Comparison of ENCODE assay signal across 14 cellular contexts in the genomic region with DNA sequence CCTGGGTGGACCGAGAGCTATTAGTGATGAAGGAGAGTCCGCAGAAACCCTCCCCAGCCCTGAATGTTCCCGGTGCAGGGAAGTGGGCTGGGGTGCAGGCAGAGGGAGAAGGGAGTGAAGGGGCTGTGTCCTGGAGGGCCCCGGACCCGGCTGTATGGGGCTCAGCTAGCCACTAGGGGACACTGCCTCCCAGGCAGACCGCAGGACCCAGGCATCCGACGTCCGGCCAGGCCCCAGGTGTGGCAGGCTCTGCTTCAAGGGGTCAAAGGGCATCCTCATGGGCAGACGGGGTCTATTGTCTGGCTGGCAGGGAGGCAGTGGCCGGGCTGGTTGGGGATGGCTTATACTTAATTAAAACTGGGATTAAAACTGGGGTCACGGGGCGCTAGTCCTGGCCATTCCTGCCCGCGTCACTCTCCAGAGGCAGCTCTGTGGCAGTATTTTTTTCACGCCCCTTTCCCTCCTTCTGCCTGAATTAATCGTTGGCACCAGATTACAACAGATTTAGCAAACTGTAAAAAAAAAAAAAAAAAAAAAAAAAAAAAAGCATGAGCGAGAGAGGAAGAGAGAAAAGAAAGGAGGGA. TPM values are rescaled to one million over a fixed set of nuclear protein-coding genes. Genes with fewer than 3 reads are reported as not detected.
DNase-seq lines count a peak whose midpoint lies in the region; ATAC-seq, FAIRE-seq and TF ChIP-seq lines count a peak whose summit lies in the region.
"Had no signal": no experiment of that assay in that cellular context is flagged by ENCODE, and none has a peak within 500 bp of the region (broad histone marks: within the 10 kb centered on the region; RNA-seq: fewer than 3 reads in every experiment).

No MANE protein-coding gene starts in this region.

- H3F3A ChIP-seq in neural progenitor cell (ENCODE audit: low read depth): peaks cover 14% of the 10 kb centered on the region

- H3K27me3 Mint-ChIP-seq in neural progenitor cell (ENCODE audit: insufficient read depth, low read depth): peaks cover 10% of the 10 kb centered on the region
- H3K27me3 Mint-ChIP-seq in CD4-positive, alpha-beta T cell: peaks cover 23% of the 10 kb centered on the region

- H3K36me3 Mint-ChIP-seq in neural progenitor cell: no peaks in the 10 kb centered on the region
- H3K36me3 Mint-ChIP-seq in CD4-positive, alpha-beta T cell (ENCODE audit: low read depth): no peaks in the 10 kb centered on the region

- H3K4me1 ChIP-seq in H1 (replicated peaks in 1 of 4; ENCODE audit: control insufficient read depth in 3 of 4, insufficient read depth in 4 of 4, low read length in 3 of 4): peaks cover 0 to 13% (median 5%) of the 10 kb centered on the region in 4 experiments; a peak in 5 of 7 replicates
- H3K4me1 ChIP-seq in neural progenitor cell: peaks cover 32% of the 10 kb centered on the region
- H3K4me1 ChIP-seq in prostate gland (replicated peaks): no peaks in the 10 kb centered on the region

- no peak for DNase-seq in GM06990 (ENCODE audit: extremely low read depth, insufficient read length)
- DNase-seq in NCI-H2171 treated with DMSO at 0.1 percent for 48 hours (lab: John Stamatoyannopoulos, UW): peak; percentile 79
- peak in 1 of 2 experiments; percentile 79 for DNase-seq in H1 (ENCODE audit: low read depth in 1 of 2, low spot score in 2 of 2)
- peak; percentile 89 for DNase-seq in neural progenitor cell (ENCODE audit: low spot score)
- DNase-seq in RKO (ENCODE audit: low spot score): no peak
- DNase-seq in stimulated activated CD4-positive, alpha-beta T cell treated with anti-CD3 and anti-CD28 coated beads, Interleukin-4, amount 100 ng/mL, for 4 hours: no peak
- DNase-seq in prostate gland (ENCODE audit: low spot score): no peak
- no peak for DNase-seq in CD4-positive, alpha-beta T cell
- DNase-seq: activated CD4-positive, alpha-beta T cell treated with anti-CD3 and anti-CD28 coated beads for 1 hour; effector CD4-positive, alpha-beta T cell; NCI-H1436 treated with DMSO at 0.1 percent for 48 hours; stimulated activated naive CD8-positive, alpha-beta T cell treated with anti-CD3 and anti-CD28 coated beads, Interleukin-15, Interleukin-2, amounts not matched to agents 100 U/mL and 50 U/mL, for 24 hours had no signal

- H3K79me1 ChIP-seq in H1 (ENCODE audit: low read depth, low read length): no peaks in the 10 kb centered on the region

- intact Hi-C loops in prostate gland (cut with DNase I): no loop called here
- intact Hi-C loops in CD4-positive, alpha-beta T cell (cut with DNase I, micrococcal nuclease): no loop called here

- H3K4me3 Mint-ChIP-seq in neural progenitor cell: peak overlapping the region; percentile 55
- no peak overlapping the region for H3K4me3 Mint-ChIP-seq in CD4-positive, alpha-beta T cell

- no peak for ATAC-seq in CD4-positive, alpha-beta T cell (ENCODE audit: poor library complexity)
- ATAC-seq: stimulated activated naive CD8-positive, alpha-beta T cell treated with anti-CD3 and anti-CD28 coated beads, Interleukin-15, Interleukin-2, amounts not matched to agents 100 U/mL and 50 U/mL, for 24 hours had no signal

- TF ChIP-seq POLR2A in H1 (IDR thresholded peaks at IDR 0.05; ENCODE audit: control extremely low read depth in 1 of 2, low read depth in 2 of 2, low read length in 2 of 2) (no peak), prostate gland (IDR thresholded peaks at IDR 0.05) (no peak)

- H3K18ac ChIP-seq in H1 (ENCODE audit: extremely low read depth, low read length): no peak overlapping the region

- TF ChIP-seq EP300 in H1 (IDR thresholded peaks at IDR 0.05; ENCODE audit: borderline replicate concordance in 1 of 2, low read depth in 2 of 2, low read length in 2 of 2): no peak; a peak in 1 of 3 replicates

- H3K9ac ChIP-seq in H1 (replicated peaks in 1 of 4; ENCODE audit: extremely low read depth in 1 of 4, low read depth in 3 of 4, low read length in 3 of 4) (no peak overlapping the region), neural progenitor cell (no peak overlapping the region)

- no peak for FAIRE-seq in H1 (lab: Jason Lieb, UNC)
- FAIRE-seq: GM12892 had no signal

- POLR2A ChIA-PET in H1 (lab: Charles Lee; ENCODE audit: partially characterized antibody): interaction anchor here (0.6 to 1.6 kb wide), 6 partner anchors 10 to 148 kb away, joined by 3 to 6 read pairs (median 3); no protein-coding TSS in a partner anchor
- POLR2A ChIA-PET in CD4-positive, alpha-beta T cell (lab: Charles Lee): no interaction called here

- no peaks in the 10 kb centered on the region for H3K79me2 ChIP-seq in H1 (ENCODE audit: control insufficient read depth in 1 of 2, insufficient read depth in 2 of 2, low read length in 2 of 2)
- H3K79me2 ChIP-seq in neural progenitor cell (ENCODE audit: low read depth): no peaks in the 10 kb centered on the region

- no peaks in the 10 kb centered on the region for H3K36me3 ChIP-seq in GM06990 (ENCODE audit: control insufficient read depth, insufficient read depth, low read length)
- no peaks in the 10 kb centered on the region for H3K36me3 ChIP-seq in H1 (ENCODE audit: control insufficient read depth in 2 of 4, insufficient read depth in 4 of 4, low read length in 3 of 4)
- H3K36me3 ChIP-seq in neural progenitor cell: no peaks in the 10 kb centered on the region
- H3K36me3 ChIP-seq in prostate gland: no peaks in the 10 kb centered on the region
- H3K36me3 ChIP-seq: neutrophil had no signal

- 46% methylated on average over 16 of the region's 18 CpGs; no CpG with 5 or more reads in 1 of the 2 experiments for WGBS in H1 (ENCODE audit: extremely low coverage in 1 of 2, insufficient coverage in 1 of 2, insufficient read length in 1 of 2, insufficient replicate concordance in 2 of 2, low coverage in 1 of 2, low lambda C conversion rate in 2 of 2, missing lambda C conversion rate in 1 of 2), 2 experiments
- WGBS in prostate gland: 57% methylated on average over 18 of the region's 18 CpGs

- H3K23me2 ChIP-seq in H1 (ENCODE audit: low read depth, low read length): peaks cover 7% of the 10 kb centered on the region; the same call in 1 of the 2 replicates

- H4K91ac ChIP-seq in H1 (replicated peaks; ENCODE audit: insufficient read length, low read length): no peak overlapping the region

- no peak overlapping the region for H3K27ac ChIP-seq in H1 (ENCODE audit: low read depth, low read length)
- no peak overlapping the region for H3K27ac ChIP-seq in neural progenitor cell
- H3K27ac ChIP-seq in prostate gland: no peak overlapping the region
- no peak overlapping the region for H3K27ac ChIP-seq in CD4-positive, alpha-beta T cell (ENCODE audit: low read depth, low read length)
- H3K27ac ChIP-seq: neutrophil had no signal

- H2BK5ac ChIP-seq in H1 (ENCODE audit: low read depth, low read length): no peak overlapping the region

- H2AFZ ChIP-seq in H1 (ENCODE audit: low read length) (no peak overlapping the region), neural progenitor cell (replicated peaks) (no peak overlapping the region)

- H3K9me3 ChIP-seq in H1 (ENCODE audit: insufficient read depth in 2 of 2, low read depth in 1 of 2, low read length in 1 of 2) (no peaks in the 10 kb centered on the region), neural progenitor cell (ENCODE audit: low read depth) (no peaks in the 10 kb centered on the region), prostate gland (no peaks in the 10 kb centered on the region)
- no peaks in the 10 kb centered on the region for H3K9me3 ChIP-seq in CD4-positive, alpha-beta T cell (ENCODE audit: control insufficient read depth, low read length)
- H3K9me3 ChIP-seq: neutrophil had no signal

- H4K8ac ChIP-seq in H1 (ENCODE audit: extremely low read depth, insufficient read depth, low read length): no peak overlapping the region

- H3K27me3 ChIP-seq in GM06990 (replicated peaks; ENCODE audit: control insufficient read depth, insufficient read depth, low read length) (no peaks in the 10 kb centered on the region; the same call in 1 of the 2 replicates), H1 (replicated peaks in 1 of 4; ENCODE audit: control insufficient read depth in 3 of 4, extremely low read depth in 1 of 4, insufficient read depth in 3 of 4, low read length in 3 of 4) (peaks cover 45 to 94% (median 83%) of the 10 kb centered on the region in 4 experiments), neural progenitor cell (peaks cover 57% of the 10 kb centered on the region), prostate gland (replicated peaks; ENCODE audit: insufficient read depth) (no peaks in the 10 kb centered on the region)
- H3K27me3 ChIP-seq in CD4-positive, alpha-beta T cell (ENCODE audit: control insufficient read depth, insufficient read depth, low read length): peaks cover 30% of the 10 kb centered on the region

- H3K27ac Mint-ChIP-seq in neural progenitor cell: no peak overlapping the region
- no peak overlapping the region for H3K27ac Mint-ChIP-seq in CD4-positive, alpha-beta T cell

- H2AK5ac ChIP-seq in H1 (ENCODE audit: low read depth, low read length): no peak overlapping the region

- no peak overlapping the region for H4K5ac ChIP-seq in H1 (ENCODE audit: insufficient read length, low read depth, low read length)

- no peaks in the 10 kb centered on the region for H3K9me3 Mint-ChIP-seq in neural progenitor cell
- H3K9me3 Mint-ChIP-seq in CD4-positive, alpha-beta T cell: no peaks in the 10 kb centered on the region

- no peak overlapping the region for H3K23ac ChIP-seq in H1 (ENCODE audit: insufficient read length)

- H3K4me2 ChIP-seq in H1 (ENCODE audit: insufficient read depth in 1 of 2, low read depth in 2 of 2, low read length in 2 of 2) (no peak overlapping the region), neural progenitor cell (peak overlapping the region; percentile 65)

- H2BK20ac ChIP-seq in H1 (ENCODE audit: low read length): no peak overlapping the region

- H4K20me1 ChIP-seq in H1 (replicated peaks in 1 of 2; ENCODE audit: control insufficient read depth in 1 of 2, insufficient read depth in 2 of 2, low read length in 2 of 2) (peaks cover 13 to 32% of the 10 kb centered on the region in 2 experiments), neural progenitor cell (ENCODE audit: low read depth) (peaks cover 39% of the 10 kb centered on the region)

- H3K4me3 ChIP-seq in GM06990 (replicated peaks; ENCODE audit: low read depth, low read length): no peak overlapping the region
- H3K4me3 ChIP-seq in H1 (ENCODE audit: extremely low read depth in 1 of 4, insufficient read depth in 2 of 4, low read depth in 3 of 4, low read length in 4 of 4): no peak overlapping the region
- H3K4me3 ChIP-seq in neural progenitor cell: no peak overlapping the region
- no peak overlapping the region for H3K4me3 ChIP-seq in prostate gland

- TF ChIP-seq RAD21 in H1 (IDR thresholded peaks at IDR 0.05 in 1 of 2, conservative IDR thresholded peaks at IDR 0.05 in 1 of 2; ENCODE audit: low read depth in 2 of 2, low read length in 2 of 2): peak; percentile 91

- H2BK120ac ChIP-seq in H1 (replicated peaks; ENCODE audit: low read depth, low read length): no peak overlapping the region

- no peak overlapping the region for H3K4ac ChIP-seq in H1 (replicated peaks; ENCODE audit: insufficient read length, low read depth, low read length)

- H3K14ac ChIP-seq in H1 (ENCODE audit: insufficient read length): no peak overlapping the region

- peaks cover 33% of the 10 kb centered on the region for H3K4me1 Mint-ChIP-seq in neural progenitor cell
- H3K4me1 Mint-ChIP-seq in CD4-positive, alpha-beta T cell (ENCODE audit: low read depth): no peaks in the 10 kb centered on the region

- TF ChIP-seq CTCF in GM06990 (IDR thresholded peaks at IDR 0.05; ENCODE audit: insufficient read depth, low read length, poor library complexity, severe bottlenecking) (peak; percentile 44), H1 (IDR thresholded peaks at IDR 0.05; ENCODE audit: control extremely low read depth in 1 of 3, insufficient read depth in 1 of 3, low read depth in 1 of 3, low read length in 3 of 3) (peak in 2 of 3 experiments; percentile 93; a peak in 3 of 4 replicates), neural progenitor cell (IDR thresholded peaks at IDR 0.05) (peak; percentile 79), prostate gland (IDR thresholded peaks at IDR 0.05) (peak in 2 of 4 experiments; percentile 40 to 48)
- no peak for TF ChIP-seq CTCF in CD4-positive, alpha-beta T cell (IDR thresholded peaks at IDR 0.05)

- CTCF ChIA-PET in H1 (lab: Charles Lee; ENCODE audit: partially characterized antibody): interaction anchor here (0.7 to 21.2 kb wide), 38 partner anchors 9 to 203 kb away, joined by 3 to 291 read pairs (median 5); no protein-coding TSS in a partner anchor
- CTCF ChIA-PET in CD4-positive, alpha-beta T cell (lab: Charles Lee): no interaction called here

- no peak overlapping the region for H3K56ac ChIP-seq in H1 (replicated peaks; ENCODE audit: insufficient read length, low read depth, low read length)

- H2BK15ac ChIP-seq in H1 (ENCODE audit: low read length): no peak overlapping the region

- no peak overlapping the region for H2BK12ac ChIP-seq in H1 (ENCODE audit: low read depth, low read length)

RNA-seq across cellular contexts. Expression of a gene that starts 5.0 kb away (rescaled TPM):
- total RNA-seq in H1 (2021; fragmentation: NEBNext Ultra II Directional; extraction: Animal tissue kit (Norgen Biotek cat#: 25700)): 0.28 and 0.42 TPM in 2 replicates
- polyA plus RNA-seq in H1 (2011; rRNA removed): 0.14 and 0.20 TPM in 2 replicates
- 0.10 TPM for polyA plus RNA-seq in H1 (2011; cell fraction: cytosol; rRNA removed)
- polyA plus RNA-seq in H1 (2011; cell fraction: nucleus; rRNA removed): 0.19 TPM
- polyA plus RNA-seq in H1 (2012, experiment 1 of 2): 0.30 to 0.89 TPM (median 0.74 TPM) in 4 replicates
- 0.17 TPM for polyA plus RNA-seq in H1 (2012, experiment 2 of 2)
- 0.61 TPM for polyA plus RNA-seq in H1 (2013, experiment 1 of 2)
- 0.59 TPM for polyA plus RNA-seq in H1 (2013, experiment 2 of 2)
- 0.16 and 0.20 TPM in 2 replicates for polyA minus RNA-seq in H1 (2011; rRNA and poly(A)+ RNA removed)
- 0.29 TPM for polyA minus RNA-seq in H1 (2011; cell fraction: cytosol; rRNA and poly(A)+ RNA removed)
- polyA minus RNA-seq in H1 (2011; cell fraction: nucleus; rRNA and poly(A)+ RNA removed): not detected
- 0.11 and 0.12 TPM in 2 replicates for total RNA-seq in neural progenitor cell (ENCODE audit: low replicate concordance)
- total RNA-seq in prostate gland: under 1 TPM; 0.36 to 0.57 TPM
- not detected for total RNA-seq in CD4-positive, alpha-beta T cell

RNA-seq across cellular contexts. Expression of a gene that starts 54.5 kb away (rescaled TPM):
- 110 and 112 TPM in 2 replicates for total RNA-seq in H1 (2021; fragmentation: NEBNext Ultra II Directional; extraction: Animal tissue kit (Norgen Biotek cat#: 25700))
- 274 and 348 TPM in 2 replicates for polyA plus RNA-seq in H1 (2011; rRNA removed)
- 214 TPM for polyA plus RNA-seq in H1 (2011; cell fraction: cytosol; rRNA removed)
- polyA plus RNA-seq in H1 (2011; cell fraction: nucleus; rRNA removed): 408 TPM
- polyA plus RNA-seq in H1 (2012, experiment 1 of 2): 116 to 162 TPM (median 150 TPM) in 4 replicates
- 177 TPM for polyA plus RNA-seq in H1 (2012, experiment 2 of 2)
- 88.3 TPM for polyA plus RNA-seq in H1 (2013, experiment 1 of 2)
- 81.7 TPM for polyA plus RNA-seq in H1 (2013, experiment 2 of 2)
- 105 and 113 TPM in 2 replicates for polyA minus RNA-seq in H1 (2011; rRNA and poly(A)+ RNA removed)
- polyA minus RNA-seq in H1 (2011; cell fraction: cytosol; rRNA and poly(A)+ RNA removed): 71.3 TPM
- polyA minus RNA-seq in H1 (2011; cell fraction: nucleus; rRNA and poly(A)+ RNA removed): 57.0 TPM
- total RNA-seq in neural progenitor cell (ENCODE audit: low replicate concordance): 51.3 and 84.8 TPM in 2 replicates
- total RNA-seq in prostate gland: 100 to 1,000 TPM in 1 of 2 donors, 10 to 100 TPM in 1; 79.6 to 118 TPM
- total RNA-seq in CD4-positive, alpha-beta T cell: 10 to 100 TPM; 57.5 to 60.0 TPM

Comparison
In these comparisons a context has a peak if more than half of its experiments do, and no peak if none do; other contexts are left out.
1. DNase-seq: peak in NCI-H2171 treated with DMSO at 0.1 percent for 48 hours (single experiment) and neural progenitor cell (single experiment); none in GM06990 (single experiment), RKO (single experiment), stimulated activated CD4-positive, alpha-beta T cell treated with anti-CD3 and anti-CD28 coated beads, Interleukin-4, amount 100 ng/mL, for 4 hours (0 of 2), prostate gland (single experiment) and CD4-positive, alpha-beta T cell (0 of 10).